Comparison of ENCODE assay signal across 12 cellular contexts in genomic region chr1:156744786-156745419, GRCh38. TPM values are rescaled to one million over a fixed set of nuclear protein-coding genes. Genes with fewer than 3 reads are reported as not detected.
A peak's percentile ranks its signal among the peaks of the same experiment; 100 is the strongest.
DNase-seq lines count a peak whose midpoint lies in the region; ATAC-seq and TF ChIP-seq lines count a peak whose summit lies in the region.
"Had no signal": no experiment of that assay in that cellular context is flagged by ENCODE, and none has a peak within 500 bp of the region (broad histone marks: within the 10 kb centered on the region; RNA-seq: fewer than 3 reads in every experiment).

No MANE protein-coding gene starts in this region.

- ATAC-seq in GM19324 (IDR thresholded peaks at IDR 0.05; ENCODE audit: low FRiP score, unreplicated experiment) = no peak

- peak overlapping the region; percentile 99 for H3K27ac Mint-ChIP-seq in MCF 10A (ENCODE audit: low read depth, unreplicated experiment)
- peak overlapping the region; percentile 99 for H3K27ac Mint-ChIP-seq in nephron

- DNase-seq in A673 (ENCODE audit: low spot score) = no peak
- DNase-seq in MCF 10A (ENCODE audit: unreplicated experiment) = no peak
- DNase-seq in NCI-H1417 (lab: John Stamatoyannopoulos, UW) = no peak
- no peak for DNase-seq in NCI-H82 (lab: John Stamatoyannopoulos, UW)
- no peak for DNase-seq in KG1 (lab: John Stamatoyannopoulos, UW)
- DNase-seq: DMS 273 treated with DMSO at 0.1 percent for 48 hours, NCI-H2029 treated with DMSO at 0.1 percent for 48 hours, nucleus accumbens, SHP77 treated with DMSO at 0.1 percent for 48 hours had no signal

- no peak for TF ChIP-seq CTCF in A673 (conservative IDR thresholded peaks at IDR 0.05; ENCODE audit: low read depth, low read length)
- TF ChIP-seq CTCF in HEK293 (tag by site-specific recombination; IDR thresholded peaks at IDR 0.05) = no peak
- no peak for TF ChIP-seq CTCF in MCF 10A (IDR thresholded peaks at IDR 0.05; ENCODE audit: unreplicated experiment)
- TF ChIP-seq CTCF in nephron (IDR thresholded peaks at IDR 0.05; ENCODE audit: unreplicated experiment in 3 of 3) = no peak

- H3K27me3 Mint-ChIP-seq in MCF 10A (ENCODE audit: insufficient read depth, unreplicated experiment) = no peaks in the 10 kb centered on the region
- no peaks in the 10 kb centered on the region for H3K27me3 Mint-ChIP-seq in nephron (ENCODE audit: low read depth)

- intact Hi-C loops in A673 (cut with micrococcal nuclease; ENCODE audit: unreplicated experiment) = no loop called here
- intact Hi-C loops in MCF 10A (cut with micrococcal nuclease) = loop anchor here (10.0 kb wide), 1 partner anchor 240 kb away; the partner anchor contains the start of gene MEF2D

- BruUV-seq in A673 (replicated peaks; lab: Mats Ljungman, UMichigan) = no TSS peak
- BruUV-seq in MCF 10A (replicated peaks; lab: Mats Ljungman, UMichigan) = no TSS peak

- H3K36me3 ChIP-seq in A673 (ENCODE audit: insufficient read depth, low read length, poor library complexity, severe bottlenecking) (peaks cover 40% of the 10 kb centered on the region), HEK293 (ENCODE audit: control insufficient read depth in 2 of 2, insufficient read depth in 1 of 2, low read length in 2 of 2) (peaks cover 0 to 51% of the 10 kb centered on the region in 2 experiments; a peak in 1 of 3 replicates)

- H3K4me1 ChIP-seq in A673 (ENCODE audit: insufficient read depth, low read length, poor library complexity, severe bottlenecking) (peaks cover 45% of the 10 kb centered on the region), HEK293 (ENCODE audit: control insufficient read depth, insufficient read depth, low read length) (peaks cover 11% of the 10 kb centered on the region; the same call in 1 of the 2 replicates)

- H3K27ac ChIP-seq in A673 (ENCODE audit: low read depth, low read length, poor library complexity, severe bottlenecking) (peak overlapping the region; percentile 90), HEK293 (ENCODE audit: extremely low read depth, low read depth, low read length) (peak overlapping the region; percentile 33; the same call in 1 of the 2 replicates)

- POLR2A ChIA-PET in A673 (lab: Charles Lee; ENCODE audit: low non-redundant PET) = no interaction called here
- POLR2A ChIA-PET in HEK293 (lab: Yijun Ruan, JAX) = interaction anchor here (1.3 kb wide), 1 partner anchor 22 kb away, joined by 3 read pairs; the partner anchor contains the start of gene PRCC
- POLR2A ChIA-PET in MCF 10A (lab: Yijun Ruan, JAX) = interaction anchor here (4.2 to 10.4 kb wide), 2 partner anchors 17 to 24 kb away, joined by 78 to 375 read pairs; partner anchors contain the start of genes ISG20L2, METTL25B and PRCC

- H3K4me1 Mint-ChIP-seq in MCF 10A (ENCODE audit: insufficient read depth, unreplicated experiment) (peaks cover 63% of the 10 kb centered on the region), nephron (peaks cover 68% of the 10 kb centered on the region)

- H3K4me3 ChIP-seq in A673 (ENCODE audit: low read depth, low read length, poor library complexity, severe bottlenecking) (no peak overlapping the region), HEK293 (ENCODE audit: low read depth, low read length) (no peak overlapping the region)

- CTCF ChIA-PET in A673 (lab: Charles Lee) = no interaction called here
- CTCF ChIA-PET in HEK293 (lab: Yijun Ruan, JAX) = interaction anchor here (0.5 kb wide), 1 partner anchor 166 kb away, joined by 3 read pairs; no protein-coding TSS in a partner anchor
- CTCF ChIA-PET in MCF 10A (lab: Yijun Ruan, JAX) = interaction anchor here (0.6 to 10.3 kb wide), 3 partner anchors 17 to 55 kb away, joined by 4 to 136 read pairs (median 13); partner anchors contain the start of genes ISG20L2 and METTL25B

- H3K9me3 ChIP-seq in A673 (ENCODE audit: low read depth, low read length, poor library complexity, severe bottlenecking) = no peaks in the 10 kb centered on the region
- H3K9me3 ChIP-seq in HEK293 (ENCODE audit: control insufficient read depth, insufficient read depth, low read depth, low read length) = no peaks in the 10 kb centered on the region

- no peaks in the 10 kb centered on the region for H3K27me3 ChIP-seq in A673 (replicated peaks; ENCODE audit: insufficient read depth, low read depth, low read length, poor library complexity)

- H3K9me3 Mint-ChIP-seq in MCF 10A (ENCODE audit: unreplicated experiment) (no peaks in the 10 kb centered on the region), nephron (no peaks in the 10 kb centered on the region)

- H3K36me3 Mint-ChIP-seq in MCF 10A (ENCODE audit: insufficient read depth, unreplicated experiment) (peaks cover 68% of the 10 kb centered on the region), nephron (ENCODE audit: low read depth) (peaks cover 22% of the 10 kb centered on the region)

- peak overlapping the region; percentile 79 for H3K4me3 Mint-ChIP-seq in MCF 10A (ENCODE audit: unreplicated experiment)
- H3K4me3 Mint-ChIP-seq in nephron = peak overlapping the region; percentile 2 to 97 (median 92)

TF ChIP-seq in HEK293, 187 proteins besides CTCF, POLR2A, EP300 and RAD21:
- TF ChIP-seq GLIS1 (tag by site-specific recombination; IDR thresholded peaks at IDR 0.05) (0 out of 2 replicates have a peak, but pooled peaks have one; percentile 10), ZNF19 (tag by site-specific recombination; IDR thresholded peaks at IDR 0.05; ENCODE audit: low read depth) (no peak)

RNA-seq across cellular contexts. Expression of gene MRPL24, which starts 4.0 kb away (rescaled TPM):
- total RNA-seq in A673 (2021) = 85.7 and 92.9 TPM in 2 replicates
- total RNA-seq in MCF 10A (2022) = 233 and 261 TPM in 2 replicates

RNA-seq across cellular contexts. Expression of gene HDGF, which starts 6.6 kb away (rescaled TPM):
- total RNA-seq in A673 (2021) = 477 and 536 TPM in 2 replicates
- total RNA-seq in MCF 10A (2022) = 679 and 707 TPM in 2 replicates

RNA-seq across cellular contexts. Expression of gene ISG20L2, which starts 16.3 kb away (rescaled TPM):
- total RNA-seq in A673 (2021) (45.7 and 46.5 TPM in 2 replicates), MCF 10A (2022) (49.9 and 57.5 TPM in 2 replicates)

RNA-seq across cellular contexts. Expression of gene METTL25B, which starts 16.6 kb away (rescaled TPM):
- 20.2 TPM in 2 replicates for total RNA-seq in A673 (2021)
- 46.0 and 68.9 TPM in 2 replicates for total RNA-seq in MCF 10A (2022)

RNA-seq across cellular contexts. Expression of gene PRCC, which starts 22.4 kb away (rescaled TPM):
- total RNA-seq in A673 (2021) (121 and 125 TPM in 2 replicates), MCF 10A (2022) (112 and 131 TPM in 2 replicates)
